Comparison of ENCODE assay signal across 24 cellular contexts in the genomic region with DNA sequence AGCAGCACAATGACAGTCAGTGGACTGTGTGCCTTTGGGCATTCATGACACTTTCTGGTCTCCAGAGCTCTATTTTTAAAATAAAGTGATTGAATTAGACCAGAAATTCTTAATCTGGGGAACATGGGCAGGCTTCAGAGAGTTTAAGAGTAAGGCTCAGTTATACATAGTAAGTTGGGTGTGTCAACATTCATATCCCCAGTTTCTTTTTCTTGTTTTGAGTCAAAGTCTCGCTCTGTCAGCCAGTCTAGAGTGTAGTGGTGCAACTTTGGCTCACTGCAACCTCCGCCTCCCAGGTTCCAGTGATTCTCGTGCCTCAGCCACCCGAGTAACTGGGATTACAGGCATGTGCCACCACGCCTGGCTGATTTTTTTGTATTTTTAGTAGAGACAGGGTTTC. TPM values are rescaled to one million over a fixed set of nuclear protein-coding genes. Genes with fewer than 3 reads are reported as not detected.
DNase-seq lines count a peak whose midpoint lies in the region; ATAC-seq lines count a peak whose summit lies in the region.
"Had no signal": no experiment of that assay in that cellular context is flagged by ENCODE, and none has a peak within 500 bp of the region (broad histone marks: within the 10 kb centered on the region; RNA-seq: fewer than 3 reads in every experiment).

No MANE protein-coding gene starts in this region.

- peaks cover 18% of the 10 kb centered on the region for H3K27me3 Mint-ChIP-seq in stimulated activated naive CD8-positive, alpha-beta T cell treated with anti-CD3 and anti-CD28 coated beads, Interleukin-15, amount 100 ng/mL, for 72 hours

- no peak overlapping the region for H3K4me3 Mint-ChIP-seq in stimulated activated naive CD8-positive, alpha-beta T cell treated with anti-CD3 and anti-CD28 coated beads, Interleukin-15, amount 100 ng/mL, for 72 hours
- H3K4me3 Mint-ChIP-seq: CD4-positive, CD25-positive, alpha-beta regulatory T cell; HFFc6 had no signal

- H3K9me3 Mint-ChIP-seq in stimulated activated naive CD8-positive, alpha-beta T cell treated with anti-CD3 and anti-CD28 coated beads, Interleukin-15, amount 100 ng/mL, for 72 hours = no peaks in the 10 kb centered on the region
- H3K9me3 Mint-ChIP-seq: HFFc6 had no signal

- DNase-seq in stimulated activated naive CD8-positive, alpha-beta T cell treated with anti-CD3 and anti-CD28 coated beads, Interleukin-15, amount 100 ng/mL, for 72 hours = no peak
- no peak for DNase-seq in cerebellum (ENCODE audit: low spot score)
- DNase-seq in GDM1 (lab: John Stamatoyannopoulos, UW) = no peak
- DNase-seq: ACHN; Caco-2; CD4-positive, CD25-positive, alpha-beta regulatory T cell; DMS153; EL; HFFc6; IMR-90; Karpas-422; MM.1S; NCI-H1092 treated with DMSO at 0.1 percent for 48 hours; NCI-H1694; NCI-H2227 treated with DMSO at 0.1 percent for 48 hours; NCI-H524 treated with DMSO at 0.1 percent for 48 hours; SW 1271 had no signal

- peak; percentile 78 for ATAC-seq in GM18868 (IDR thresholded peaks at IDR 0.05; ENCODE audit: unreplicated experiment)
- ATAC-seq in GM21529 (IDR thresholded peaks at IDR 0.05; ENCODE audit: unreplicated experiment) = peak; percentile 64
- peak; percentile 71 for ATAC-seq in HG03103 (IDR thresholded peaks at IDR 0.05; ENCODE audit: low read depth, unreplicated experiment)
- no peak for ATAC-seq in stimulated activated naive CD8-positive, alpha-beta T cell treated with anti-CD3 and anti-CD28 coated beads, Interleukin-15, amount 100 ng/mL, for 72 hours
- ATAC-seq in GM21576 (IDR thresholded peaks at IDR 0.05; ENCODE audit: unreplicated experiment) = no peak
- ATAC-seq: Panc1 had no signal

- no peaks in the 10 kb centered on the region for H3K4me1 Mint-ChIP-seq in stimulated activated naive CD8-positive, alpha-beta T cell treated with anti-CD3 and anti-CD28 coated beads, Interleukin-15, amount 100 ng/mL, for 72 hours
- H3K4me1 Mint-ChIP-seq: CD4-positive, CD25-positive, alpha-beta regulatory T cell had no signal

- no peak overlapping the region for H3K27ac Mint-ChIP-seq in stimulated activated naive CD8-positive, alpha-beta T cell treated with anti-CD3 and anti-CD28 coated beads, Interleukin-15, amount 100 ng/mL, for 72 hours
- H3K27ac Mint-ChIP-seq: CD4-positive, CD25-positive, alpha-beta regulatory T cell; HFFc6 had no signal

RNA-seq across cellular contexts. Expression of gene KIF4B, which starts 13.7 kb away (rescaled TPM):
- total RNA-seq in cerebellum = 0.18 TPM
- total RNA-seq: CD4-positive, CD25-positive, alpha-beta regulatory T cell; HT-29; SK-MEL-5 had no signal

RNA-seq across cellular contexts. Expression of gene MRPL22, which starts 59.0 kb away (rescaled TPM):
- total RNA-seq in cerebellum = 24.2 TPM

Comparison
In these comparisons a context has a peak if more than half of its experiments do, and no peak if none do; other contexts are left out.
1. ATAC-seq: peak in GM18868 (single experiment), GM21529 (single experiment) and HG03103 (single experiment); none in stimulated activated naive CD8-positive, alpha-beta T cell treated with anti-CD3 and anti-CD28 coated beads, Interleukin-15, amount 100 ng/mL, for 72 hours (single experiment) and GM21576 (single experiment).